24 cellular contexts compared by ENCODE assay signal in genomic region chr21:18914570-18914969, GRCh38.
"Had no signal": no experiment of that assay in that cellular context is flagged by ENCODE, and none has a peak within 500 bp of the region (broad histone marks: within the 10 kb centered on the region; RNA-seq: fewer than 3 reads in every experiment).

No MANE protein-coding gene starts in this region.

- DNase-seq: IMR-90, Karpas-422, KG1, MG63, NCI-H1092, NCI-H1105 treated with DMSO at 0.1 percent for 48 hours, NCI-H1417 treated with DMSO at 0.1 percent for 48 hours, NCI-H146, NCI-H1694 treated with DMSO at 0.1 percent for 48 hours, NCI-H1930, NCI-H2081, NCI-H2107, NCI-H2227 treated with DMSO at 0.1 percent for 48 hours, NCI-H524, NCI-H526 treated with DMSO at 0.1 percent for 48 hours, NCI-H748 treated with DMSO at 0.1 percent for 48 hours, Right ventricle myocardium superior, RPMI8226, SIG-M5, T-cell had no signal

- H3K4me3 Mint-ChIP-seq: T-cell; T-helper 1 cell treated with Interleukin-12 subunit alpha and Interleukin-12 subunit beta and Interleukin-4 antibody, amounts not matched to agents 30 μg/mL and 1 μg/mL, for 36 hours had no signal

- H3K4me3 ChIP-seq: MG63, SJSA1, SK-N-MC had no signal

- H3K4me1 ChIP-seq: SJSA1 had no signal

- H3K36me3 Mint-ChIP-seq: T-cell had no signal

- H3K27ac ChIP-seq: HL-60, SJSA1, SK-N-MC had no signal

- H3K4me1 Mint-ChIP-seq: T-cell had no signal

- H3K27me3 ChIP-seq: MG63, SJSA1 had no signal

- H3K27ac Mint-ChIP-seq: T-cell; T-helper 1 cell treated with Interleukin-12 subunit alpha and Interleukin-12 subunit beta and Interleukin-4 antibody, amounts not matched to agents 30 μg/mL and 1 μg/mL, for 36 hours had no signal

- H3K9me3 ChIP-seq: MG63 had no signal

- ATAC-seq: T-cell had no signal

- H3K27me3 Mint-ChIP-seq: T-cell had no signal

- H3K36me3 ChIP-seq: MG63, SJSA1 had no signal
